9 cellular contexts compared by ENCODE assay signal in genomic region chr18:40048253-40048652, GRCh38.
"Had no signal": no experiment of that assay in that cellular context is flagged by ENCODE, and none has a peak within 500 bp of the region (broad histone marks: within the 10 kb centered on the region; RNA-seq: fewer than 3 reads in every experiment).

No MANE protein-coding gene starts in this region.

- FAIRE-seq: H1, H54, HepG2 had no signal

- ATAC-seq: GM23338, HepG2 had no signal

- DNase-seq: H9, HCEC 1CT, KBM-7 had no signal

- H3K4me2 ChIP-seq: GM23338, KMS-11 had no signal

- H3K27ac ChIP-seq: HL-60, KMS-11 had no signal

- H3K4me3 ChIP-seq: GM23338 had no signal

- H2AFZ ChIP-seq: GM23338 had no signal
